19 cellular contexts compared by ENCODE assay signal in genomic region chr1:220552672-220553258, GRCh38. TPM values are rescaled to one million over a fixed set of nuclear protein-coding genes. Genes with fewer than 3 reads are reported as not detected.
DNase-seq lines count a peak whose midpoint lies in the region; ATAC-seq, FAIRE-seq and TF ChIP-seq lines count a peak whose summit lies in the region.
"Had no signal": no experiment of that assay in that cellular context is flagged by ENCODE, and none has a peak within 500 bp of the region (broad histone marks: within the 10 kb centered on the region; RNA-seq: fewer than 3 reads in every experiment).

No MANE protein-coding gene starts in this region.

- TF ChIP-seq EP300 in A549 (IDR thresholded peaks at IDR 0.05), result no peak

- DNase-seq in A549 (ENCODE audit: low read depth in 1 of 2, low spot score in 1 of 2) (no peak), ELR (ENCODE audit: low read depth) (peak; percentile 19), adipocyte (ENCODE audit: low read depth) (peak; percentile 4), foreskin keratinocyte (peak in 1 of 2 donors; percentile 65), C1 segment of cervical spinal cord (lab: John Stamatoyannopoulos, UW) (no peak), 8988T (no peak), kidney glomerular epithelial cell (lab: John Stamatoyannopoulos, UW) (no peak), NCI-H1092 treated with DMSO at 0.1 percent for 48 hours (lab: John Stamatoyannopoulos, UW) (no peak)
- DNase-seq: CD4-positive, alpha-beta memory T cell; EL; IMR-90; Kasumi-1; NCI-H1436 treated with DMSO at 0.1 percent for 48 hours; NCI-H2081 treated with DMSO at 0.1 percent for 48 hours; NCI-H446 treated with DMSO at 0.1 percent for 48 hours; NCI-H748 treated with DMSO at 0.1 percent for 48 hours; PC-9; SHP77 treated with DMSO at 0.1 percent for 48 hours had no signal

- H3K36me3 ChIP-seq in adipocyte (ENCODE audit: control insufficient read depth, insufficient read depth, low read length, severe bottlenecking), result no peaks in the 10 kb centered on the region
- H3K36me3 ChIP-seq: HAP-1 had no signal

- FAIRE-seq in A549 (lab: Jason Lieb, UNC), result no peak

- 11% methylated on average over 1 of the region's 1 CpG for WGBS in A549 (ENCODE audit: missing lambda C conversion rate)

- TF ChIP-seq RAD21 in A549 (conservative IDR thresholded peaks at IDR 0.05 in 1 of 2, IDR thresholded peaks at IDR 0.05 in 1 of 2), result no peak

- H3K4me1 ChIP-seq in A549 (no peaks in the 10 kb centered on the region), adipocyte (ENCODE audit: control insufficient read depth, insufficient read depth, low read length) (peaks cover 4% of the 10 kb centered on the region), foreskin keratinocyte (peaks cover 20% of the 10 kb centered on the region)

- H3K27ac ChIP-seq in A549, result no peak overlapping the region
- H3K27ac ChIP-seq in foreskin keratinocyte, result no peak overlapping the region
- H3K27ac ChIP-seq: PC-9 had no signal

- no peaks in the 10 kb centered on the region for H3K9me3 ChIP-seq in A549
- H3K9me3 ChIP-seq in adipocyte (ENCODE audit: control insufficient read depth, low read length), result no peaks in the 10 kb centered on the region
- H3K9me3 ChIP-seq: HAP-1 had no signal

- POLR2A ChIA-PET in A549 (lab: Yijun Ruan, JAX), result no interaction called here

- ATAC-seq in A549 (no peak), foreskin keratinocyte (peak; percentile 90)

- no peak overlapping the region for H3K4me2 ChIP-seq in A549
- H3K4me2 ChIP-seq: PC-9 had no signal

- H3K4me3 ChIP-seq in A549 (no peak overlapping the region), adipocyte (ENCODE audit: low read length) (no peak overlapping the region)
- H3K4me3 ChIP-seq: HAP-1, PC-9 had no signal

- H3K9ac ChIP-seq in adipocyte (ENCODE audit: low read length), result no peak overlapping the region

- H3K27me3 ChIP-seq in adipocyte (replicated peaks; ENCODE audit: control insufficient read depth, insufficient read depth, low read length) (no peaks in the 10 kb centered on the region), foreskin keratinocyte (no peaks in the 10 kb centered on the region)

- no peak for TF ChIP-seq POLR2A in A549 (IDR thresholded peaks at IDR 0.05; ENCODE audit: low read length)

- TF ChIP-seq CTCF in A549 (IDR thresholded peaks at IDR 0.05) (no peak), foreskin keratinocyte (conservative IDR thresholded peaks at IDR 0.05) (no peak)

- CTCF ChIA-PET in A549 (lab: Yijun Ruan, JAX), result interaction anchor here (0.5 to 0.7 kb wide), 2 partner anchors 250 to 381 kb away, joined by 3 read pairs; no protein-coding TSS in a partner anchor

TF ChIP-seq in A549, 52 proteins besides CTCF, POLR2A, EP300 and RAD21:
- TF ChIP-seq FOSL2 (IDR thresholded peaks at IDR 0.05), result no peak
- TF ChIP-seq FOSL2 (CRISPR knock-in tag; IDR thresholded peaks at IDR 0.05), result peak; percentile 7; the same call in 1 of the 2 replicates
- TF ChIP-seq KDM1A (IDR thresholded peaks at IDR 0.05; ENCODE audit: low read depth), result no peak
- no peak for TF ChIP-seq SREBF2 (IDR thresholded peaks at IDR 0.05)
TF ChIP-seq in A549: peak in this region for 1.

RNA-seq across cellular contexts. Expression of gene MARK1, which starts 24.8 kb away (rescaled TPM):
- polyA plus RNA-seq in A549 (2011; rRNA removed), result 0.03 TPM in 2 replicates
- polyA plus RNA-seq in A549 (2012; cell fraction: cytosol; rRNA removed), result 0.03 TPM in 1 of 2 replicates, not detected in the other
- 0.02 and 0.04 TPM in 2 replicates for polyA plus RNA-seq in A549 (2012; cell fraction: nucleus; rRNA removed)
- polyA plus RNA-seq in A549 (2017; fragmentation: RNase III; extraction: RNeasy Plus Mini Kit Qiagen cat#74134 plus additional on column Dnase treatment), result 0.05 to 0.22 TPM (median 0.05 TPM) in 3 replicates
- 0.10 TPM in 1 of 2 replicates, not detected in the other for polyA minus RNA-seq in A549 (2011; rRNA and poly(A)+ RNA removed)
- total RNA-seq in foreskin keratinocyte, result 13.4 and 16.2 TPM in 2 replicates
- 3.9 and 5.5 TPM in 2 replicates for polyA plus RNA-seq in foreskin keratinocyte
- total RNA-seq: IMR-90 had no signal
- polyA plus RNA-seq: CD4-positive, alpha-beta memory T cell; IMR-90 had no signal

Comparison
In these comparisons a context has a peak if more than half of its experiments do, and no peak if none do; other contexts are left out.
1. DNase-seq: peak in ELR (single experiment) and adipocyte (single experiment); none in A549 (0 of 2), C1 segment of cervical spinal cord (0 of 14), 8988T (single experiment), kidney glomerular epithelial cell (single experiment) and NCI-H1092 treated with DMSO at 0.1 percent for 48 hours (single experiment).